In genomic region chr1:21439721-21440629, GRCh38 we compare ENCODE assay signal across 1 cellular context.
TF ChIP-seq lines count a peak whose summit lies in the region.

Gene NBPF3, plus strand, starts transcription at chr1:21440137. Its CDS starts 4,950 bp downstream, at chr1:21445087.

TF ChIP-seq in HepG2, 621 proteins besides CTCF, POLR2A, EP300 and RAD21 (continued from another document and continues in another):
- TF ChIP-seq ZNF235 (CRISPR knock-in tag; IDR thresholded peaks at IDR 0.05; ENCODE audit: borderline replicate concordance) (no peak), ZBTB33 (CRISPR knock-in tag; IDR thresholded peaks at IDR 0.05) (no peak), ZSCAN21 (CRISPR knock-in tag; IDR thresholded peaks at IDR 0.05; ENCODE audit: borderline replicate concordance) (peak; percentile 40; the same call in 1 of the 2 replicates), ZFX (CRISPR knock-in tag; IDR thresholded peaks at IDR 0.05; ENCODE audit: low read depth) (peak; percentile 93), EED (CRISPR knock-in tag; IDR thresholded peaks at IDR 0.05) (0 out of 2 replicates have a peak, but pooled peaks have one; percentile 1), HNRNPLL (IDR thresholded peaks at IDR 0.05; ENCODE audit: low read depth, low read length, poor library complexity, severe bottlenecking) (peak; percentile 84), PLSCR1 (CRISPR knock-in tag; IDR thresholded peaks at IDR 0.05; ENCODE audit: borderline replicate concordance) (no peak), NR0B2 (CRISPR knock-in tag; IDR thresholded peaks at IDR 0.05) (no peak; the same call in 1 of the 2 replicates), ERF (CRISPR knock-in tag; IDR thresholded peaks at IDR 0.05) (peak; percentile 28; the same call in 1 of the 2 replicates), POLR2G (IDR thresholded peaks at IDR 0.05; ENCODE audit: low read depth, low read length) (peak; percentile 76), ZNF510 (CRISPR knock-in tag; IDR thresholded peaks at IDR 0.05; ENCODE audit: low read depth) (peak; percentile 73; the same call in 1 of the 2 replicates), ZNF180 (CRISPR knock-in tag; IDR thresholded peaks at IDR 0.05; ENCODE audit: borderline replicate concordance, low read depth) (no peak), RORA (CRISPR knock-in tag; IDR thresholded peaks at IDR 0.05) (no peak), ASH2L (IDR thresholded peaks at IDR 0.05; ENCODE audit: insufficient read length, low read depth, low read length) (peak; percentile 60), ZKSCAN5 (CRISPR knock-in tag; IDR thresholded peaks at IDR 0.05) (no peak), ZSCAN31 (CRISPR knock-in tag; IDR thresholded peaks at IDR 0.05; ENCODE audit: low read depth) (peak; percentile 83), KMT2A (CRISPR knock-in tag; IDR thresholded peaks at IDR 0.05) (peak; percentile 61; the same call in 1 of the 2 replicates), RXRA (CRISPR knock-in tag; IDR thresholded peaks at IDR 0.05) (peak; percentile 47; the same call in 1 of the 2 replicates), ZNF263 (CRISPR knock-in tag; IDR thresholded peaks at IDR 0.05) (peak; percentile 26; the same call in 1 of the 2 replicates), ZBTB40 (IDR thresholded peaks at IDR 0.05) (no peak), ZBTB40 (CRISPR knock-in tag; IDR thresholded peaks at IDR 0.05) (peak; percentile 52; the same call in 1 of the 2 replicates), ZNF251 (CRISPR knock-in tag; IDR thresholded peaks at IDR 0.05) (no peak), MYC (CRISPR knock-in tag; IDR thresholded peaks at IDR 0.05; ENCODE audit: borderline replicate concordance) (peak; percentile 36; the same call in 1 of the 2 replicates), TSC22D2 (CRISPR knock-in tag; IDR thresholded peaks at IDR 0.05; ENCODE audit: borderline replicate concordance) (no peak), NRL (CRISPR knock-in tag; IDR thresholded peaks at IDR 0.05; ENCODE audit: borderline replicate concordance) (peak; percentile 57; the same call in 1 of the 2 replicates), ZNF850 (CRISPR knock-in tag; conservative IDR thresholded peaks at IDR 0.05) (no peak), ZNF670 (CRISPR knock-in tag; IDR thresholded peaks at IDR 0.05; ENCODE audit: borderline replicate concordance) (0 out of 2 replicates have a peak, but pooled peaks have one; percentile 46), CSRNP1 (CRISPR knock-in tag; IDR thresholded peaks at IDR 0.05) (peak; percentile 50; the same call in 1 of the 2 replicates), AGO2 (optimal IDR thresholded peaks at IDR 0.05; ENCODE audit: low read depth, low read length) (no peak), ZBTB1 (CRISPR knock-in tag; IDR thresholded peaks at IDR 0.05; ENCODE audit: borderline replicate concordance) (no peak), GMEB1 (CRISPR knock-in tag; IDR thresholded peaks at IDR 0.05; ENCODE audit: borderline replicate concordance) (peak; percentile 35; the same call in 1 of the 2 replicates), YEATS4 (CRISPR knock-in tag; IDR thresholded peaks at IDR 0.05; ENCODE audit: borderline replicate concordance) (peak; percentile 55), ZNF557 (CRISPR knock-in tag; IDR thresholded peaks at IDR 0.05) (0 out of 2 replicates have a peak, but pooled peaks have one; percentile 22), TMF1 (CRISPR knock-in tag; IDR thresholded peaks at IDR 0.05; ENCODE audit: low read depth) (no peak), HOXD1 (CRISPR knock-in tag; IDR thresholded peaks at IDR 0.05) (peak; percentile 50; the same call in 1 of the 2 replicates), ZNF264 (CRISPR knock-in tag; IDR thresholded peaks at IDR 0.05) (no peak), PHF21A (CRISPR knock-in tag; IDR thresholded peaks at IDR 0.05) (peak; percentile 65), KDM2A (CRISPR knock-in tag; IDR thresholded peaks at IDR 0.05; ENCODE audit: borderline replicate concordance, low read depth) (peak; percentile 74), MAZ (IDR thresholded peaks at IDR 0.05; ENCODE audit: borderline replicate concordance, low read depth, low read length) (no peak), MAZ (CRISPR knock-in tag; IDR thresholded peaks at IDR 0.05; ENCODE audit: low read depth) (peak; percentile 53; the same call in 1 of the 2 replicates), HDAC1 (CRISPR knock-in tag; IDR thresholded peaks at IDR 0.05) (peak; percentile 48)
